In genomic region chr9:132008184-132008781, GRCh38 we compare ENCODE assay signal across 14 cellular contexts.
A peak's percentile ranks its signal among the peaks of the same experiment; 100 is the strongest.
DNase-seq lines count a peak whose midpoint lies in the region; ATAC-seq, FAIRE-seq and TF ChIP-seq lines count a peak whose summit lies in the region.
"Had no signal": no experiment of that assay in that cellular context is flagged by ENCODE, and none has a peak within 500 bp of the region (broad histone marks: within the 10 kb centered on the region; RNA-seq: fewer than 3 reads in every experiment).

No MANE protein-coding gene starts in this region.

- peak overlapping the region; percentile 68 for H3K4me2 ChIP-seq in osteoblast (ENCODE audit: insufficient read depth, low read length)

- H3K4me1 ChIP-seq in endodermal cell (ENCODE audit: control insufficient read depth, insufficient read depth, low read length) = peaks cover 26% of the 10 kb centered on the region
- peaks cover 31% of the 10 kb centered on the region for H3K4me1 ChIP-seq in osteoblast (ENCODE audit: insufficient read depth, low read length)
- H3K4me1 ChIP-seq: Peyer's patch had no signal

- FAIRE-seq in H54 (lab: Jason Lieb, UNC) = peak; percentile 88
- peak; percentile 93 for FAIRE-seq in RCC 7860 (lab: Jason Lieb, UNC)
- FAIRE-seq: TTC549 had no signal

- H3K9ac ChIP-seq in endodermal cell (ENCODE audit: extremely low read depth, low read length, poor library complexity, severe bottlenecking) = no peak overlapping the region

- intact Hi-C loops in Calu3 (cut with micrococcal nuclease; ENCODE audit: unreplicated experiment) = no loop called here

- DNase-seq in H54 (ENCODE audit: insufficient read length, low spot score) = peak; percentile 38
- peak; percentile 88 for DNase-seq in RCC 7860 (ENCODE audit: low spot score)
- DNase-seq in endodermal cell = no peak
- DNase-seq in osteoblast (ENCODE audit: insufficient read length, low spot score, missing footprints) = peak; percentile 68
- no peak for DNase-seq in Calu3
- DNase-seq: effector CD8-positive, alpha-beta T cell; KBM-7; NCI-H2107; Peyer's patch; psoas muscle had no signal

- peaks cover 7% of the 10 kb centered on the region for H3K36me3 ChIP-seq in endodermal cell (ENCODE audit: control insufficient read depth, insufficient read depth, low read length)
- H3K36me3 ChIP-seq in osteoblast (ENCODE audit: insufficient read depth, low read length) = no peaks in the 10 kb centered on the region

- peaks cover 64% of the 10 kb centered on the region for H3K4me1 Mint-ChIP-seq in endodermal cell
- peaks cover 9% of the 10 kb centered on the region for H3K4me1 Mint-ChIP-seq in Calu3 (ENCODE audit: low read depth, unreplicated experiment)

- H3K36me3 Mint-ChIP-seq in endodermal cell (ENCODE audit: low read depth) (peaks cover 23% of the 10 kb centered on the region), Calu3 (ENCODE audit: insufficient read depth, unreplicated experiment) (no peaks in the 10 kb centered on the region)

- H3K27ac ChIP-seq in endodermal cell (ENCODE audit: low read depth, low read length) = no peak overlapping the region
- H3K27ac ChIP-seq in osteoblast (ENCODE audit: low read depth, low read length) = peak overlapping the region; percentile 41
- H3K27ac ChIP-seq: Peyer's patch, psoas muscle had no signal

- no peak for TF ChIP-seq CTCF in endodermal cell (conservative IDR thresholded peaks at IDR 0.05)
- TF ChIP-seq CTCF in osteoblast (IDR thresholded peaks at IDR 0.05; ENCODE audit: extremely low read depth, low read depth, low read length) = no peak
- TF ChIP-seq CTCF in Calu3 (IDR thresholded peaks at IDR 0.05; ENCODE audit: unreplicated experiment) = no peak

- H3K27me3 Mint-ChIP-seq in endodermal cell (ENCODE audit: insufficient read depth) (no peaks in the 10 kb centered on the region), Calu3 (ENCODE audit: unreplicated experiment) (no peaks in the 10 kb centered on the region)

- 87 to 93% methylated on average over 4 to 8 of the region's 8 CpGs for WGBS in endodermal cell (ENCODE audit: insufficient coverage in 1 of 2, insufficient read length in 1 of 2), 2 experiments

- peak overlapping the region; percentile 68 for H3K4me3 ChIP-seq in endodermal cell (ENCODE audit: low read length)
- H3K4me3 ChIP-seq in osteoblast (ENCODE audit: insufficient read depth, low read length) = no peak overlapping the region
- H3K4me3 ChIP-seq: Peyer's patch, psoas muscle had no signal

- ATAC-seq in GM19452 (IDR thresholded peaks at IDR 0.05; ENCODE audit: unreplicated experiment) (no peak), GM21360 (IDR thresholded peaks at IDR 0.05; ENCODE audit: unreplicated experiment) (no peak)
- ATAC-seq: psoas muscle had no signal

- peaks cover 47% of the 10 kb centered on the region for H4K20me1 ChIP-seq in osteoblast (ENCODE audit: insufficient read depth, low read length)

- CTCF ChIA-PET in Calu3 (lab: Charles Lee) = no interaction called here

- H3K27me3 ChIP-seq in endodermal cell (ENCODE audit: control insufficient read depth, insufficient read depth, low read length, poor library complexity, severe bottlenecking) = no peaks in the 10 kb centered on the region
- H3K27me3 ChIP-seq in osteoblast (ENCODE audit: insufficient read depth, low read length) = no peaks in the 10 kb centered on the region
- H3K27me3 ChIP-seq: Peyer's patch had no signal

- peaks cover 44% of the 10 kb centered on the region for H3K79me2 ChIP-seq in osteoblast (ENCODE audit: insufficient read depth, low read length)

- H3K9me3 Mint-ChIP-seq in endodermal cell = no peaks in the 10 kb centered on the region
- H3K9me3 Mint-ChIP-seq in Calu3 (ENCODE audit: low read depth, unreplicated experiment) = no peaks in the 10 kb centered on the region
- H3K9me3 Mint-ChIP-seq: mesothelial cell of epicardium had no signal

- H3K9me3 ChIP-seq in endodermal cell (ENCODE audit: control insufficient read depth, low read length) (no peaks in the 10 kb centered on the region), osteoblast (ENCODE audit: low read depth, low read length) (no peaks in the 10 kb centered on the region)
- H3K9me3 ChIP-seq: Peyer's patch, psoas muscle had no signal

- no TSS peak for BruUV-seq in Calu3 (replicated peaks; lab: Mats Ljungman, UMichigan)

- H3K27ac Mint-ChIP-seq in endodermal cell (peak overlapping the region; percentile 23), Calu3 (ENCODE audit: unreplicated experiment) (no peak overlapping the region)
- H3K27ac Mint-ChIP-seq: mesothelial cell of epicardium had no signal

- no peak for TF ChIP-seq POLR2A in H54 (IDR thresholded peaks at IDR 0.05; ENCODE audit: low read depth, low read length)

- peak overlapping the region; percentile 41 for H3K4me3 Mint-ChIP-seq in endodermal cell
- no peak overlapping the region for H3K4me3 Mint-ChIP-seq in Calu3 (ENCODE audit: low read depth, unreplicated experiment)
- H3K4me3 Mint-ChIP-seq: mesothelial cell of epicardium had no signal

- no peak overlapping the region for H2AFZ ChIP-seq in osteoblast (ENCODE audit: low read length)

Comparison
In these comparisons a context has a peak if more than half of its experiments do, and no peak if none do; other contexts are left out.
1. DNase-seq: peak in H54 (single experiment), RCC 7860 (single experiment) and osteoblast (single experiment); none in endodermal cell (single experiment) and Calu3 (single experiment).